In the genomic region with DNA sequence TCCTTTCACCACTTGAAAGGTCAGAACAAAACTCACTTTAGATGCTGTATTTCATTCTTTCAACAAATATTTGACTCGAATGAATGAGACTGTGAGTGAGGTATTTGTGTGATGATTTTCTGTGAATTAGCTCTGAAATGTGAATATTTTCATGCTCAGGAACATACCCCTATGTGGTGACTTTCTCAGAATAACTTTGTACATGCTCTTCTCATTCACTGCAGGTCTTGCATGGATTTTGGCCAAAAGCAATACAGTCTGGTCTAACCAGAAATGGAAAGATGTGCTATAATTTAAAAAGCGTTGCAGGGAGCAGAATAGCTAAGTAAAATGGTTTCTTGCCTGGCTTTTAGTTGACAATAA, we compare ENCODE assay signal across 9 cellular contexts.
"Had no signal": no experiment of that assay in that cellular context is flagged by ENCODE, and none has a peak within 500 bp of the region (broad histone marks: within the 10 kb centered on the region; RNA-seq: fewer than 3 reads in every experiment).

No MANE protein-coding gene starts in this region.

- H3K36me3 ChIP-seq: HAP-1 had no signal

- H3K9me3 ChIP-seq: HAP-1 had no signal

- H3K36me3 Mint-ChIP-seq: IgD-negative memory B cell had no signal

- H3K27ac ChIP-seq: GM23248, HL-60 had no signal

- H3K4me3 ChIP-seq: GM23248, HAP-1 had no signal

- H3K4me3 Mint-ChIP-seq: HFFc6, IgD-negative memory B cell had no signal

- H3K27ac Mint-ChIP-seq: HFFc6, IgD-negative memory B cell had no signal

- H3K9ac ChIP-seq: GM23248 had no signal

- H3K4me1 ChIP-seq: HAP-1 had no signal

- DNase-seq: GM23248, GOT3, H7, HFFc6 had no signal

- ATAC-seq: HCT116, HepG2 had no signal
